Comparison of ENCODE assay signal across 22 cellular contexts in genomic region chr1:65442442-65442841, GRCh38. TPM values are rescaled to one million over a fixed set of nuclear protein-coding genes. Genes with fewer than 3 reads are reported as not detected.
DNase-seq lines count a peak whose midpoint lies in the region; ATAC-seq, FAIRE-seq and TF ChIP-seq lines count a peak whose summit lies in the region.
"Had no signal": no experiment of that assay in that cellular context is flagged by ENCODE, and none has a peak within 500 bp of the region (broad histone marks: within the 10 kb centered on the region; RNA-seq: fewer than 3 reads in every experiment).

No MANE protein-coding gene starts in this region.

- no peak for FAIRE-seq in HepG2 (lab: Jason Lieb, UNC)
- FAIRE-seq: G401.6, GM12878, GM12892, GM18507 had no signal

- H3K27me3 ChIP-seq in HepG2 (ENCODE audit: control insufficient read depth in 1 of 2, insufficient read depth in 2 of 2, low read length in 2 of 2) (no peaks in the 10 kb centered on the region), right lobe of liver (no peaks in the 10 kb centered on the region), endodermal cell (ENCODE audit: control insufficient read depth, insufficient read depth, low read length, poor library complexity, severe bottlenecking) (no peaks in the 10 kb centered on the region), suprapubic skin (no peaks in the 10 kb centered on the region)
- H3K27me3 ChIP-seq: BE2C, BLaER1 had no signal

- H3K4me2 ChIP-seq in HepG2 (ENCODE audit: low read depth, low read length) = no peak overlapping the region
- H3K4me2 ChIP-seq: BLaER1 had no signal

- no peaks in the 10 kb centered on the region for H3K27me3 Mint-ChIP-seq in endodermal cell (ENCODE audit: insufficient read depth)
- H3K27me3 Mint-ChIP-seq: CD4-positive, alpha-beta memory T cell; CD4-positive, CD25-positive, alpha-beta regulatory T cell; CD8-positive, alpha-beta memory T cell had no signal

- H3K4me3 ChIP-seq in HepG2 (replicated peaks in 1 of 3; ENCODE audit: insufficient read depth in 1 of 3, low read depth in 2 of 3, low read length in 3 of 3) = no peak overlapping the region
- H3K4me3 ChIP-seq in right lobe of liver = no peak overlapping the region
- H3K4me3 ChIP-seq in HEK293 (ENCODE audit: low read depth, low read length) = no peak overlapping the region
- H3K4me3 ChIP-seq in endodermal cell (ENCODE audit: low read length) = peak overlapping the region; percentile 74
- H3K4me3 ChIP-seq in suprapubic skin = no peak overlapping the region
- H3K4me3 ChIP-seq: BLaER1, GM12878 had no signal

- TF ChIP-seq POLR2A in HepG2 (IDR thresholded peaks at IDR 0.05; ENCODE audit: insufficient read depth in 1 of 2, low read depth in 2 of 2, low read length in 2 of 2) = no peak
- no peak for TF ChIP-seq POLR2A in right lobe of liver (IDR thresholded peaks at IDR 0.05)
- no peak for TF ChIP-seq POLR2A in suprapubic skin (IDR thresholded peaks at IDR 0.05)

- no peak for DNase-seq in HepG2 (ENCODE audit: low spot score)
- no peak for DNase-seq in right lobe of liver
- no peak for DNase-seq in endodermal cell
- no peak for DNase-seq in activated naive CD4-positive, alpha-beta T cell (lab: John Stamatoyannopoulos, UW)
- DNase-seq in suprapubic skin (ENCODE audit: low spot score in 2 of 2) = no peak
- DNase-seq: ACHN; BE2C; C1 segment of cervical spinal cord; CD4-positive, alpha-beta memory T cell; CD4-positive, CD25-positive, alpha-beta regulatory T cell; CD8-positive, alpha-beta memory T cell; COR-L47; DMS79 treated with DMSO at 0.1 percent for 48 hours; GF-D8 had no signal

- no peak overlapping the region for H2AFZ ChIP-seq in HepG2 (ENCODE audit: low read length)

- in situ Hi-C loops in HepG2 (cut with HindIII; ENCODE audit: extremely low pct_ligation_motif_present, low pct_unique_long_range_greater_than_20kb) = loop anchor here (25.0 kb wide), 1 partner anchor 245 kb away; no protein-coding TSS in a partner anchor

- TF ChIP-seq CTCF in HepG2 (CRISPR knock-in tag; IDR thresholded peaks at IDR 0.05) = no peak
- no peak for TF ChIP-seq CTCF in right lobe of liver (IDR thresholded peaks at IDR 0.05)
- TF ChIP-seq CTCF in HEK293 (tag by site-specific recombination; IDR thresholded peaks at IDR 0.05) = no peak
- no peak for TF ChIP-seq CTCF in endodermal cell (conservative IDR thresholded peaks at IDR 0.05)
- no peak for TF ChIP-seq CTCF in suprapubic skin (IDR thresholded peaks at IDR 0.05)

- H3K27ac ChIP-seq in HepG2 (ENCODE audit: extremely low read length, insufficient read depth, low read length) (no peak overlapping the region), right lobe of liver (no peak overlapping the region), HEK293 (ENCODE audit: extremely low read depth, low read depth, low read length) (no peak overlapping the region), endodermal cell (ENCODE audit: low read depth, low read length) (no peak overlapping the region), suprapubic skin (no peak overlapping the region)
- H3K27ac ChIP-seq: 22Rv1, BLaER1 had no signal

- intact Hi-C loops in HepG2 (cut with micrococcal nuclease; ENCODE audit: unreplicated experiment) (no loop called here), right lobe of liver (cut with DNase I) (no loop called here)

- TF ChIP-seq EP300 in HepG2 (IDR thresholded peaks at IDR 0.05; ENCODE audit: low read depth in 2 of 2, low read length in 2 of 2) (no peak), HepG2 (CRISPR knock-in tag; IDR thresholded peaks at IDR 0.05; ENCODE audit: borderline replicate concordance) (no peak), suprapubic skin (IDR thresholded peaks at IDR 0.05) (no peak)

- H3K9me3 ChIP-seq in HepG2 (ENCODE audit: low read length) (no peaks in the 10 kb centered on the region; the same call in 1 of the 2 replicates), right lobe of liver (no peaks in the 10 kb centered on the region), HEK293 (ENCODE audit: control insufficient read depth, insufficient read depth, low read depth, low read length) (no peaks in the 10 kb centered on the region), endodermal cell (ENCODE audit: control insufficient read depth, low read length) (peaks cover 19% of the 10 kb centered on the region), suprapubic skin (no peaks in the 10 kb centered on the region)
- H3K9me3 ChIP-seq: BE2C, BLaER1 had no signal

- no peaks in the 10 kb centered on the region for H3K79me2 ChIP-seq in HepG2 (ENCODE audit: insufficient read depth, low read length)

- H3K27ac Mint-ChIP-seq in endodermal cell = no peak overlapping the region
- H3K27ac Mint-ChIP-seq: CD4-positive, alpha-beta memory T cell; CD8-positive, alpha-beta memory T cell had no signal

- H3K4me1 ChIP-seq in HepG2 (ENCODE audit: insufficient read depth, low read length) = peaks cover 11% of the 10 kb centered on the region; the same call in 1 of the 2 replicates
- H3K4me1 ChIP-seq in right lobe of liver = no peaks in the 10 kb centered on the region
- H3K4me1 ChIP-seq in HEK293 (ENCODE audit: control insufficient read depth, insufficient read depth, low read length) = peaks cover 5% of the 10 kb centered on the region; the same call in 1 of the 2 replicates
- H3K4me1 ChIP-seq in endodermal cell (ENCODE audit: control insufficient read depth, insufficient read depth, low read length) = no peaks in the 10 kb centered on the region
- H3K4me1 ChIP-seq in suprapubic skin = no peaks in the 10 kb centered on the region
- H3K4me1 ChIP-seq: BE2C, BLaER1 had no signal

- H4K20me1 ChIP-seq in HepG2 (ENCODE audit: insufficient read depth, low read length) = no peaks in the 10 kb centered on the region
- H4K20me1 ChIP-seq: BLaER1 had no signal

- H3K36me3 Mint-ChIP-seq in endodermal cell (ENCODE audit: low read depth) = peaks cover 16% of the 10 kb centered on the region

- H3K9ac ChIP-seq in HepG2 (ENCODE audit: insufficient read depth, low read depth, low read length) (no peak overlapping the region), endodermal cell (ENCODE audit: extremely low read depth, low read length, poor library complexity, severe bottlenecking) (no peak overlapping the region)
- H3K9ac ChIP-seq: BLaER1 had no signal

- ATAC-seq in HepG2 (no peak), right lobe of liver (no peak)
- ATAC-seq: GM12878 had no signal

- H3K36me3 ChIP-seq in HepG2 (replicated peaks in 1 of 2; ENCODE audit: control insufficient read depth in 1 of 2, insufficient read depth in 2 of 2, low read length in 2 of 2) (no peaks in the 10 kb centered on the region), right lobe of liver (no peaks in the 10 kb centered on the region), HEK293 (ENCODE audit: control insufficient read depth in 2 of 2, insufficient read depth in 1 of 2, low read length in 2 of 2) (no peaks in the 10 kb centered on the region), endodermal cell (ENCODE audit: control insufficient read depth, insufficient read depth, low read length) (peaks cover 4% of the 10 kb centered on the region), suprapubic skin (no peaks in the 10 kb centered on the region)
- H3K36me3 ChIP-seq: BE2C, BLaER1 had no signal

- WGBS in HepG2 (ENCODE audit: low lambda C conversion rate) = 20% methylated on average over 1 of the region's 1 CpG
- WGBS in right lobe of liver (ENCODE audit: insufficient coverage, low coverage, low lambda C conversion rate, missing lambda C conversion rate) = 100% methylated on average over 1 of the region's 1 CpG
- WGBS in endodermal cell (ENCODE audit: insufficient coverage in 1 of 2, insufficient read length in 1 of 2), 2 experiments = 97% methylated on average over 1 of the region's 1 CpG; no CpG with 5 or more reads in 1 of the 2 experiments
- WGBS in suprapubic skin = 86% methylated on average over 1 of the region's 1 CpG

- TF ChIP-seq RAD21 in HepG2 (CRISPR knock-in tag; IDR thresholded peaks at IDR 0.05) = no peak

- CTCF ChIA-PET in HepG2 (lab: Yijun Ruan, JAX; ENCODE audit: low intra/inter-chr PET ratio, low total read pairs) = no interaction called here
- CTCF ChIA-PET in HEK293 (lab: Yijun Ruan, JAX) = interaction anchor here (0.7 to 3.0 kb wide), 3 partner anchors 12 to 144 kb away, joined by 3 to 17 read pairs (median 3); no protein-coding TSS in a partner anchor

- POLR2A ChIA-PET in HepG2 (lab: Yijun Ruan, JAX) (no interaction called here), HEK293 (lab: Yijun Ruan, JAX) (no interaction called here)

- H3K9me3 Mint-ChIP-seq in endodermal cell = peaks cover 22% of the 10 kb centered on the region
- H3K9me3 Mint-ChIP-seq: CD4-positive, alpha-beta memory T cell; CD4-positive, CD25-positive, alpha-beta regulatory T cell had no signal

- H3K4me3 Mint-ChIP-seq in endodermal cell = no peak overlapping the region
- H3K4me3 Mint-ChIP-seq: CD14-positive monocyte; CD4-positive, alpha-beta memory T cell; CD4-positive, CD25-positive, alpha-beta regulatory T cell; CD8-positive, alpha-beta memory T cell had no signal

- no TSS peak for BruUV-seq in HepG2 (replicated peaks; lab: Mats Ljungman, UMichigan)

- H3K4me1 Mint-ChIP-seq in endodermal cell = peaks cover 34% of the 10 kb centered on the region
- H3K4me1 Mint-ChIP-seq: CD14-positive monocyte; CD4-positive, alpha-beta memory T cell; CD8-positive, alpha-beta memory T cell had no signal

RNA-seq across cellular contexts. Expression of gene LEPR, which starts 22.0 kb away (rescaled TPM):
- total RNA-seq in HepG2 (2016; rRNA removed; fragmentation: Illumina TruSeq; extraction: Trizol) (0.60 and 0.73 TPM in 2 replicates), right lobe of liver (100 to 1,000 TPM in 2 of 6 experiments, 10 to 100 TPM in 4; 26.8 to 264 (median 57.1) TPM), endodermal cell (10 to 100 TPM in 1 of 2 donors, 1 to 10 TPM in 1; 7.2 to 11.1 TPM), suprapubic skin (10 to 100 TPM in 1 of 4 donors, 1 to 10 TPM in 3; 3.9 to 12.4 (median 6.7) TPM)
- 0.10 and 0.18 TPM in 2 replicates for total RNA-seq in HepG2 (2016; cell fraction: cytosol; rRNA removed; fragmentation: Illumina TruSeq; extraction: Trizol; ENCODE audit: low read depth)
- total RNA-seq in HepG2 (2016; cell fraction: insoluble cytoplasmic fraction; rRNA removed; fragmentation: Illumina TruSeq; extraction: Trizol) = 0.58 and 0.67 TPM in 2 replicates
- 0.55 and 0.65 TPM in 2 replicates for total RNA-seq in HepG2 (2016; cell fraction: membrane; rRNA removed; fragmentation: Illumina TruSeq; extraction: Trizol)
- total RNA-seq in HepG2 (2016; cell fraction: nucleus; rRNA removed; fragmentation: Illumina TruSeq; extraction: Trizol) = 0.69 and 0.87 TPM in 2 replicates
- polyA plus RNA-seq in HepG2 (2011; rRNA removed) = 1.4 and 1.7 TPM in 2 replicates
- polyA plus RNA-seq in HepG2 (2011; cell fraction: cytosol; rRNA removed) = 0.64 and 1.4 TPM in 2 replicates
- 0.84 and 0.88 TPM in 2 replicates for polyA plus RNA-seq in HepG2 (2011; cell fraction: nucleus; rRNA removed)
- polyA plus RNA-seq in HepG2 (2012) = 2.7 and 5.9 TPM in 2 replicates
- 0.03 and 0.14 TPM in 2 replicates for polyA plus RNA-seq in HepG2 (2016; cell fraction: cytosol; fragmentation: Illumina TruSeq; extraction: Trizol; ENCODE audit: low read depth)
- 0.44 and 0.52 TPM in 2 replicates for polyA plus RNA-seq in HepG2 (2016; cell fraction: insoluble cytoplasmic fraction; fragmentation: Illumina TruSeq; extraction: Trizol; ENCODE audit: low read depth)
- 0.10 and 0.26 TPM in 2 replicates for polyA plus RNA-seq in HepG2 (2016; cell fraction: membrane; fragmentation: Illumina TruSeq; extraction: Trizol; ENCODE audit: low read depth)
- 0.57 and 0.77 TPM in 2 replicates for polyA plus RNA-seq in HepG2 (2016; cell fraction: nucleus; fragmentation: Illumina TruSeq; extraction: Trizol; ENCODE audit: insufficient read depth, low read depth)
- polyA minus RNA-seq in HepG2 (2011; rRNA and poly(A)+ RNA removed; ENCODE audit: low replicate concordance) = 1.5 and 2.3 TPM in 2 replicates
- polyA minus RNA-seq in HepG2 (2011; cell fraction: cytosol; rRNA and poly(A)+ RNA removed) = 1.7 and 3.1 TPM in 2 replicates
- 2.6 TPM in 2 replicates for polyA minus RNA-seq in HepG2 (2011; cell fraction: nucleus; rRNA and poly(A)+ RNA removed)
- 6.2 TPM for polyA plus RNA-seq in endodermal cell (2013, experiment 1 of 2)
- 7.4 TPM for polyA plus RNA-seq in endodermal cell (2013, experiment 2 of 2)

RNA-seq across cellular contexts. Expression of gene LEPROT, which starts 22.0 kb away (rescaled TPM):
- total RNA-seq in HepG2 (2016; rRNA removed; fragmentation: Illumina TruSeq; extraction: Trizol) (29.0 and 36.8 TPM in 2 replicates), right lobe of liver (10 to 100 TPM; 26.6 to 50.2 (median 37.5) TPM), endodermal cell (10 to 100 TPM; 19.7 to 49.0 TPM), suprapubic skin (10 to 100 TPM; 34.6 to 52.4 (median 44.2) TPM)
- 5.8 and 7.3 TPM in 2 replicates for total RNA-seq in HepG2 (2016; cell fraction: cytosol; rRNA removed; fragmentation: Illumina TruSeq; extraction: Trizol; ENCODE audit: low read depth)
- 34.8 and 35.1 TPM in 2 replicates for total RNA-seq in HepG2 (2016; cell fraction: insoluble cytoplasmic fraction; rRNA removed; fragmentation: Illumina TruSeq; extraction: Trizol)
- 16.0 and 17.4 TPM in 2 replicates for total RNA-seq in HepG2 (2016; cell fraction: membrane; rRNA removed; fragmentation: Illumina TruSeq; extraction: Trizol)
- 46.4 and 47.1 TPM in 2 replicates for total RNA-seq in HepG2 (2016; cell fraction: nucleus; rRNA removed; fragmentation: Illumina TruSeq; extraction: Trizol)
- polyA plus RNA-seq in HepG2 (2011; rRNA removed) = 44.1 and 51.4 TPM in 2 replicates
- 25.4 and 42.2 TPM in 2 replicates for polyA plus RNA-seq in HepG2 (2011; cell fraction: cytosol; rRNA removed)
- polyA plus RNA-seq in HepG2 (2011; cell fraction: nucleus; rRNA removed) = 24.6 and 40.5 TPM in 2 replicates
- 41.4 and 67.4 TPM in 2 replicates for polyA plus RNA-seq in HepG2 (2012)
- polyA plus RNA-seq in HepG2 (2016; cell fraction: cytosol; fragmentation: Illumina TruSeq; extraction: Trizol; ENCODE audit: low read depth) = 7.0 and 10.6 TPM in 2 replicates
- 26.2 and 27.5 TPM in 2 replicates for polyA plus RNA-seq in HepG2 (2016; cell fraction: insoluble cytoplasmic fraction; fragmentation: Illumina TruSeq; extraction: Trizol; ENCODE audit: low read depth)
- polyA plus RNA-seq in HepG2 (2016; cell fraction: membrane; fragmentation: Illumina TruSeq; extraction: Trizol; ENCODE audit: low read depth) = 11.6 and 12.0 TPM in 2 replicates
- 45.9 and 54.4 TPM in 2 replicates for polyA plus RNA-seq in HepG2 (2016; cell fraction: nucleus; fragmentation: Illumina TruSeq; extraction: Trizol; ENCODE audit: insufficient read depth, low read depth)
- polyA minus RNA-seq in HepG2 (2011; rRNA and poly(A)+ RNA removed; ENCODE audit: low replicate concordance) = 38.5 and 99.7 TPM in 2 replicates
- 28.8 and 30.0 TPM in 2 replicates for polyA minus RNA-seq in HepG2 (2011; cell fraction: cytosol; rRNA and poly(A)+ RNA removed)
- polyA minus RNA-seq in HepG2 (2011; cell fraction: nucleus; rRNA and poly(A)+ RNA removed) = 91.0 and 93.1 TPM in 2 replicates
- polyA plus RNA-seq in endodermal cell (2013, experiment 1 of 2) = 33.6 TPM
- polyA plus RNA-seq in endodermal cell (2013, experiment 2 of 2) = 28.9 TPM

Comparison
In these comparisons a context has a peak if more than half of its experiments do, and no peak if none do; other contexts are left out.
1. Of the 63 proteins assayed by ChIP-seq in both HepG2 and HEK293: peak only in HepG2: none; only in HEK293: SETDB1; in both: none; in neither: 62.